2 cellular contexts compared by ENCODE assay signal in genomic region chr3:127324913-127325629, GRCh38.
TF ChIP-seq lines count a peak whose summit lies in the region.

No MANE protein-coding gene starts in this region.

TF ChIP-seq in SK-N-SH, 30 proteins besides CTCF, POLR2A, EP300 and RAD21:
- TF ChIP-seq, protein P1, sequence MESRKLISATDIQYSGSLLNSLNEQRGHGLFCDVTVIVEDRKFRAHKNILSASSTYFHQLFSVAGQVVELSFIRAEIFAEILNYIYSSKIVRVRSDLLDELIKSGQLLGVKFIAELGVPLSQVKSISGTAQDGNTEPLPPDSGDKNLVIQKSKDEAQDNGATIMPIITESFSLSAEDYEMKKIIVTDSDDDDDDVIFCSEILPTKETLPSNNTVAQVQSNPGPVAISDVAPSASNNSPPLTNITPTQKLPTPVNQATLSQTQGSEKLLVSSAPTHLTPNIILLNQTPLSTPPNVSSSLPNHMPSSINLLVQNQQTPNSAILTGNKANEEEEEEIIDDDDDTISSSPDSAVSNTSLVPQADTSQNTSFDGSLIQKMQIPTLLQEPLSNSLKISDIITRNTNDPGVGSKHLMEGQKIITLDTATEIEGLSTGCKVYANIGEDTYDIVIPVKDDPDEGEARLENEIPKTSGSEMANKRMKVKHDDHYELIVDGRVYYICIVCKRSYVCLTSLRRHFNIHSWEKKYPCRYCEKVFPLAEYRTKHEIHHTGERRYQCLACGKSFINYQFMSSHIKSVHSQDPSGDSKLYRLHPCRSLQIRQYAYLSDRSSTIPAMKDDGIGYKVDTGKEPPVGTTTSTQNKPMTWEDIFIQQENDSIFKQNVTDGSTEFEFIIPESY (IDR thresholded peaks at IDR 0.05; ENCODE audit: borderline replicate concordance, low read depth): no peak
- TF ChIP-seq FOXM1 (IDR thresholded peaks at IDR 0.05; ENCODE audit: low read depth): no peak
- TF ChIP-seq NRF1 (IDR thresholded peaks at IDR 0.05; ENCODE audit: low read depth, low read length): no peak
- no peak for TF ChIP-seq IRF3 (IDR thresholded peaks at IDR 0.05; ENCODE audit: low read depth, low read length)
- no peak for TF ChIP-seq GATA2 (CRISPR knock-in tag; IDR thresholded peaks at IDR 0.05)
- no peak for TF ChIP-seq GABPA (IDR thresholded peaks at IDR 0.05; ENCODE audit: low read depth)
- TF ChIP-seq, protein P2, sequence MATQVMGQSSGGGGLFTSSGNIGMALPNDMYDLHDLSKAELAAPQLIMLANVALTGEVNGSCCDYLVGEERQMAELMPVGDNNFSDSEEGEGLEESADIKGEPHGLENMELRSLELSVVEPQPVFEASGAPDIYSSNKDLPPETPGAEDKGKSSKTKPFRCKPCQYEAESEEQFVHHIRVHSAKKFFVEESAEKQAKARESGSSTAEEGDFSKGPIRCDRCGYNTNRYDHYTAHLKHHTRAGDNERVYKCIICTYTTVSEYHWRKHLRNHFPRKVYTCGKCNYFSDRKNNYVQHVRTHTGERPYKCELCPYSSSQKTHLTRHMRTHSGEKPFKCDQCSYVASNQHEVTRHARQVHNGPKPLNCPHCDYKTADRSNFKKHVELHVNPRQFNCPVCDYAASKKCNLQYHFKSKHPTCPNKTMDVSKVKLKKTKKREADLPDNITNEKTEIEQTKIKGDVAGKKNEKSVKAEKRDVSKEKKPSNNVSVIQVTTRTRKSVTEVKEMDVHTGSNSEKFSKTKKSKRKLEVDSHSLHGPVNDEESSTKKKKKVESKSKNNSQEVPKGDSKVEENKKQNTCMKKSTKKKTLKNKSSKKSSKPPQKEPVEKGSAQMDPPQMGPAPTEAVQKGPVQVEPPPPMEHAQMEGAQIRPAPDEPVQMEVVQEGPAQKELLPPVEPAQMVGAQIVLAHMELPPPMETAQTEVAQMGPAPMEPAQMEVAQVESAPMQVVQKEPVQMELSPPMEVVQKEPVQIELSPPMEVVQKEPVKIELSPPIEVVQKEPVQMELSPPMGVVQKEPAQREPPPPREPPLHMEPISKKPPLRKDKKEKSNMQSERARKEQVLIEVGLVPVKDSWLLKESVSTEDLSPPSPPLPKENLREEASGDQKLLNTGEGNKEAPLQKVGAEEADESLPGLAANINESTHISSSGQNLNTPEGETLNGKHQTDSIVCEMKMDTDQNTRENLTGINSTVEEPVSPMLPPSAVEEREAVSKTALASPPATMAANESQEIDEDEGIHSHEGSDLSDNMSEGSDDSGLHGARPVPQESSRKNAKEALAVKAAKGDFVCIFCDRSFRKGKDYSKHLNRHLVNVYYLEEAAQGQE (IDR thresholded peaks at IDR 0.05; ENCODE audit: low read depth, low read length): peak; percentile 80; the same call in 1 of the 2 replicates
- TF ChIP-seq ELF1 (IDR thresholded peaks at IDR 0.05): no peak

TF ChIP-seq in HepG2, 621 proteins besides CTCF, POLR2A, EP300 and RAD21 (continued from another document):
- TF ChIP-seq, protein P2 (IDR thresholded peaks at IDR 0.05; ENCODE audit: borderline replicate concordance in 1 of 2, low read depth in 1 of 2, low read length in 2 of 2): peak in 1 of 2 experiments; percentile 67; a peak in 3 of 4 replicates
- TF ChIP-seq ZNF17 (CRISPR knock-in tag; IDR thresholded peaks at IDR 0.05): no peak
- peak; percentile 55 for TF ChIP-seq CEBPB (IDR thresholded peaks at IDR 0.05; ENCODE audit: borderline replicate concordance, low read depth, low read length)
